ENCODE assay signal across 1 cellular context in the genomic region with DNA sequence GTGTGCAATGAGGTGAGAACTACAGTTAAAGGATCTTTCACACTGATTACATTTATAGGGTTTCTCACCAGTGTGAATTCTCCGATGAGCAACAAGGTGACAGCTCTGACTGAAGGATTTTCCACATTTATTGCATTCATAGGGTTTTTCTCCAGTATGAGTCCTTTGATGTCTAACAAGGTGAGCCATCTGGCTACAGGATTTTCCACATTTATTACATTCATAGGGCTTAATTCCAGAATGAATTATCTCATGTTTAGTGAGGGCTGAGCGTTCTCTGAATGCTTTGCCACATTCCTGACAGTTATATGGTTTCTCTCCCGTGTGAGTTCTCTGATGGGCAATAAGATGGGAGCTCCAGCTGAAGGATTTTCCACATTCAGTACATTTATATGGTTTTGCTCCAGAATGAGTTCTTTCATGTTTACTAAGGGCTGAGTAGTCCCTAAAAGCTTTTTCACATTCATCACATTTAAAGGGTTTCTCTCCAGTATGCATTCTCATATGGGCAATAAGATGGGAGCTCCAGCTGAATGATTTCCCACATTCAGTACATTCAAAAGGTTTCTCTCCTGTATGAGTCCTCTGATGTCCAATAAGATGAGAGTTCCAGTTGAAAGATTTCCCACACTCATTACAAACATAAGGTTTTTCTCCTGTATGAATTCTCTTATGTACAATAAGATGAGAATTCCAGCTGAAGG.
A peak's percentile ranks its signal among the peaks of the same experiment; 100 is the strongest.
TF ChIP-seq lines count a peak whose summit lies in the region.

No MANE protein-coding gene starts in this region.

TF ChIP-seq in H1, 55 proteins besides CTCF, POLR2A, EP300 and RAD21:
- TF ChIP-seq SUZ12 (IDR thresholded peaks at IDR 0.05; ENCODE audit: low read length) = no peak
- peak; percentile 100 for TF ChIP-seq ZNF274 (IDR thresholded peaks at IDR 0.05; ENCODE audit: borderline replicate concordance, extremely low read depth, low read length)
